ENCODE assay signal across 8 cellular contexts in genomic region chr19:6674868-6675305, GRCh38. TPM values are rescaled to one million over a fixed set of nuclear protein-coding genes. Genes with fewer than 3 reads are reported as not detected.
A peak's percentile ranks its signal among the peaks of the same experiment; 100 is the strongest.
DNase-seq lines count a peak whose midpoint lies in the region; ATAC-seq and TF ChIP-seq lines count a peak whose summit lies in the region.

No MANE protein-coding gene starts in this region.

- H3K9ac ChIP-seq in ES-I3 (ENCODE audit: low read depth, low read length) (peak overlapping the region; percentile 22; the same call in 1 of the 2 replicates), PC-3 (ENCODE audit: low read length) (no peak overlapping the region), smooth muscle cell (ENCODE audit: low read depth) (no peak overlapping the region)

- H3K27ac ChIP-seq in HEK293 (ENCODE audit: extremely low read depth, low read depth, low read length): no peak overlapping the region
- no peak overlapping the region for H3K27ac ChIP-seq in PC-3 (ENCODE audit: low read length)
- H3K27ac ChIP-seq in smooth muscle cell (ENCODE audit: low read depth): no peak overlapping the region

- POLR2A ChIA-PET in HEK293 (lab: Yijun Ruan, JAX): no interaction called here
- POLR2A ChIA-PET in PC-3 (lab: Charles Lee; ENCODE audit: unreplicated experiment): interaction anchor here (0.6 kb wide), 1 partner anchor 598 kb away, joined by 4 read pairs; no protein-coding TSS in a partner anchor

- H2AFZ ChIP-seq in PC-3 (ENCODE audit: low read length) (peak overlapping the region; percentile 49), smooth muscle cell (ENCODE audit: low read depth) (no peak overlapping the region)

- CTCF ChIA-PET in HEK293 (lab: Yijun Ruan, JAX): interaction anchor here (0.7 kb wide), 1 partner anchor 498 kb away, joined by 4 read pairs; no protein-coding TSS in a partner anchor
- CTCF ChIA-PET in PC-3 (lab: Charles Lee): no interaction called here

- H3K4me3 ChIP-seq in HEK293 (ENCODE audit: low read depth, low read length) (no peak overlapping the region), PC-3 (ENCODE audit: low read length) (peak overlapping the region; percentile 23; the same call in 1 of the 2 replicates), smooth muscle cell (no peak overlapping the region)

- H3K27me3 ChIP-seq in PC-3 (ENCODE audit: low read length) (no peaks in the 10 kb centered on the region), smooth muscle cell (ENCODE audit: low read depth) (no peaks in the 10 kb centered on the region)

- no peaks in the 10 kb centered on the region for H3K9me3 ChIP-seq in ES-I3 (ENCODE audit: control insufficient read depth, insufficient read depth, low read length)
- no peaks in the 10 kb centered on the region for H3K9me3 ChIP-seq in HEK293 (ENCODE audit: control insufficient read depth, insufficient read depth, low read depth, low read length)
- H3K9me3 ChIP-seq in PC-3 (ENCODE audit: low read length): no peaks in the 10 kb centered on the region
- no peaks in the 10 kb centered on the region for H3K9me3 ChIP-seq in smooth muscle cell (replicated peaks; ENCODE audit: low read depth)

- H3K9me2 ChIP-seq in PC-3 (replicated peaks; ENCODE audit: low read length): no peaks in the 10 kb centered on the region

- intact Hi-C loops in PC-3 (cut with micrococcal nuclease): no loop called here

- H3K79me2 ChIP-seq in PC-3 (ENCODE audit: low read length) (no peaks in the 10 kb centered on the region), smooth muscle cell (ENCODE audit: low read depth) (no peaks in the 10 kb centered on the region)

- H3K4me1 ChIP-seq in ES-I3 (ENCODE audit: insufficient read depth, low read length) (peaks cover 8% of the 10 kb centered on the region), HEK293 (ENCODE audit: control insufficient read depth, insufficient read depth, low read length) (no peaks in the 10 kb centered on the region), PC-3 (ENCODE audit: insufficient read depth, low read length) (peaks cover 32% of the 10 kb centered on the region), smooth muscle cell (ENCODE audit: low read depth) (no peaks in the 10 kb centered on the region)

- H3F3A ChIP-seq in PC-3 (ENCODE audit: low read length, unreplicated experiment) (no peaks in the 10 kb centered on the region), smooth muscle cell (ENCODE audit: low read depth) (no peaks in the 10 kb centered on the region)

- 20% methylated on average over 8 of the region's 8 CpGs for WGBS in smooth muscle cell (ENCODE audit: low lambda C conversion rate)

- no peaks in the 10 kb centered on the region for H3K36me3 ChIP-seq in ES-I3 (ENCODE audit: insufficient read depth, low read length)
- no peaks in the 10 kb centered on the region for H3K36me3 ChIP-seq in HEK293 (ENCODE audit: control insufficient read depth in 2 of 2, insufficient read depth in 1 of 2, low read length in 2 of 2)
- H3K36me3 ChIP-seq in PC-3 (ENCODE audit: low read depth, low read length): no peaks in the 10 kb centered on the region
- no peaks in the 10 kb centered on the region for H3K36me3 ChIP-seq in smooth muscle cell (ENCODE audit: low read depth)

- H4K20me1 ChIP-seq in PC-3 (ENCODE audit: low read length) (no peaks in the 10 kb centered on the region), smooth muscle cell (ENCODE audit: low read depth) (no peaks in the 10 kb centered on the region)

- TF ChIP-seq CTCF in HEK293 (tag by site-specific recombination; IDR thresholded peaks at IDR 0.05) (no peak), PC-3 (conservative IDR thresholded peaks at IDR 0.05; ENCODE audit: low read depth, low read length) (peak; percentile 41; the same call in 1 of the 2 replicates), smooth muscle cell (IDR thresholded peaks at IDR 0.05; ENCODE audit: borderline replicate concordance, insufficient read depth, poor library complexity, severe bottlenecking) (no peak)

- H3K4me2 ChIP-seq in PC-3 (ENCODE audit: low read length) (peak overlapping the region; percentile 57), smooth muscle cell (peak overlapping the region; percentile 50)

- no TSS peak for BruUV-seq in PC-3 (replicated peaks; lab: Mats Ljungman, UMichigan)

- peak; percentile 87 for DNase-seq in PC-3
- peak; percentile 93 to 95 for DNase-seq in activated T-cell treated with anti-CD3 and anti-CD28 coated beads, Interleukin-2, amount 50 U/mL, for 48 hours
- peak; percentile 26 for DNase-seq in germinal center (ENCODE audit: low spot score)
- DNase-seq in smooth muscle cell (lab: John Stamatoyannopoulos, UW; ENCODE audit: unreplicated experiment): peak; percentile 18
- DNase-seq in NCI-H1694 treated with DMSO at 0.1 percent for 48 hours (lab: John Stamatoyannopoulos, UW): no peak

- ATAC-seq in PC-3 (peak; percentile 90), HG03045 (IDR thresholded peaks at IDR 0.05; ENCODE audit: unreplicated experiment) (no peak)

TF ChIP-seq in HEK293, 187 proteins besides CTCF, POLR2A, EP300 and RAD21 (continues in another document):
- TF ChIP-seq TSHZ1 (tag by site-specific recombination; IDR thresholded peaks at IDR 0.05; ENCODE audit: borderline replicate concordance): no peak
- no peak for TF ChIP-seq ZNF560 (tag by site-specific recombination; IDR thresholded peaks at IDR 0.05; ENCODE audit: borderline replicate concordance)
- TF ChIP-seq ZNF37A (tag by site-specific recombination; IDR thresholded peaks at IDR 0.05): no peak
- no peak for TF ChIP-seq ZNF530 (tag by site-specific recombination; IDR thresholded peaks at IDR 0.05; ENCODE audit: low read depth)
- no peak for TF ChIP-seq ZNF501 (tag by site-specific recombination; IDR thresholded peaks at IDR 0.05)
- TF ChIP-seq PATZ1 (tag by site-specific recombination; IDR thresholded peaks at IDR 0.05): 0 out of 2 replicates have a peak, but pooled peaks have one; percentile 40
- no peak for TF ChIP-seq ZNF433 (tag by site-specific recombination; IDR thresholded peaks at IDR 0.05; ENCODE audit: low read depth)
- no peak for TF ChIP-seq ZNF112 (tag by site-specific recombination; IDR thresholded peaks at IDR 0.05)
- TF ChIP-seq ZNF513 (tag by site-specific recombination; IDR thresholded peaks at IDR 0.05): no peak

RNA-seq across cellular contexts. Expression of gene TNFSF14, which starts 4.9 kb away (rescaled TPM):
- total RNA-seq in PC-3 (2014; rRNA removed) (not detected in 2 replicates), smooth muscle cell (not detected in 2 replicates)
- polyA plus RNA-seq in smooth muscle cell: not detected in 2 replicates

RNA-seq across cellular contexts. Expression of gene C3, which starts 45.6 kb away (rescaled TPM):
- total RNA-seq in PC-3 (2014; rRNA removed) (13.3 and 16.9 TPM in 2 replicates), smooth muscle cell (10.0 and 25.1 TPM in 2 replicates)
- polyA plus RNA-seq in smooth muscle cell: 6.4 and 8.8 TPM in 2 replicates
